In the genomic region with DNA sequence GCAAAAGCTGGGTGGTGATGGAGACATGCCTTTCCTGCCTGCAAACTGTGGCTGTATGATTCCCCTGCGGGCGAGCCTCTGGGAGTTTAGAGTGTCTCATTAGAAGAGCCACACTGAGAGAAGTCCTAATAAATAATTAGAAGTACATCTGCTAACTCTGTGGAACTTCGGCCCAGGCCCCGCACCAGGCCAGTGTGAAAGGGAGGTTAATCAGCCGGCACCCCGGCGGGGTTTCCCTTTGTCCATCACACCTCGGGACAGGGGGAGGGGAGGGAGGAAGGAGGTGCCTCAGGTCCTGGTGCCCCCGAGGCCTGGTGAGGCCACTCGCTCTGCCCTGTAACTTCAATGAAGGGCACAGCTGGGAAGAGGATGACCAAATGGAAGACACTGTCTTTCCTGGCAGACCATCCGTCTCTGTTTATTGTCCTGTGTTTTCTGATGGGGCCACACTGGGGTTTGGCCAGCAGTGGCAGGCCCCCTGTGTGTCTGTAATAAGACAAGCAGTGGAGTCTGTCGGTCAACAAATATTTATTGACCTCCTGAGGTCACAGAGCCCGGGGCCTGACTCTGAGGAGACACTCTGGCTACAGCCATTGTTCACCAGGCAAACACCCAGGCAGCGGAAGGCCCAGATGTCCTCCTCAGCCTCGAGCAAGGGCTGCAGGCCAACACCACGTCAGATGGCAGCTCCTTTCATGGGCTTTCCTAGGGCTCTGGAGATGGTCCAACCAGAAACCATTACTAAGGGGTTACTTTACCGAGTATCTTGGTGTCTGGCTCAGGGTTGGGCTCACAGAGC, we compare ENCODE assay signal across 1 cellular context.
A peak's percentile ranks its signal among the peaks of the same experiment; 100 is the strongest.
TF ChIP-seq lines count a peak whose summit lies in the region.

No MANE protein-coding gene starts in this region.

TF ChIP-seq in HepG2, 621 proteins besides CTCF, POLR2A, EP300 and RAD21 (continued from another document and continues in another):
- TF ChIP-seq, protein P1, sequence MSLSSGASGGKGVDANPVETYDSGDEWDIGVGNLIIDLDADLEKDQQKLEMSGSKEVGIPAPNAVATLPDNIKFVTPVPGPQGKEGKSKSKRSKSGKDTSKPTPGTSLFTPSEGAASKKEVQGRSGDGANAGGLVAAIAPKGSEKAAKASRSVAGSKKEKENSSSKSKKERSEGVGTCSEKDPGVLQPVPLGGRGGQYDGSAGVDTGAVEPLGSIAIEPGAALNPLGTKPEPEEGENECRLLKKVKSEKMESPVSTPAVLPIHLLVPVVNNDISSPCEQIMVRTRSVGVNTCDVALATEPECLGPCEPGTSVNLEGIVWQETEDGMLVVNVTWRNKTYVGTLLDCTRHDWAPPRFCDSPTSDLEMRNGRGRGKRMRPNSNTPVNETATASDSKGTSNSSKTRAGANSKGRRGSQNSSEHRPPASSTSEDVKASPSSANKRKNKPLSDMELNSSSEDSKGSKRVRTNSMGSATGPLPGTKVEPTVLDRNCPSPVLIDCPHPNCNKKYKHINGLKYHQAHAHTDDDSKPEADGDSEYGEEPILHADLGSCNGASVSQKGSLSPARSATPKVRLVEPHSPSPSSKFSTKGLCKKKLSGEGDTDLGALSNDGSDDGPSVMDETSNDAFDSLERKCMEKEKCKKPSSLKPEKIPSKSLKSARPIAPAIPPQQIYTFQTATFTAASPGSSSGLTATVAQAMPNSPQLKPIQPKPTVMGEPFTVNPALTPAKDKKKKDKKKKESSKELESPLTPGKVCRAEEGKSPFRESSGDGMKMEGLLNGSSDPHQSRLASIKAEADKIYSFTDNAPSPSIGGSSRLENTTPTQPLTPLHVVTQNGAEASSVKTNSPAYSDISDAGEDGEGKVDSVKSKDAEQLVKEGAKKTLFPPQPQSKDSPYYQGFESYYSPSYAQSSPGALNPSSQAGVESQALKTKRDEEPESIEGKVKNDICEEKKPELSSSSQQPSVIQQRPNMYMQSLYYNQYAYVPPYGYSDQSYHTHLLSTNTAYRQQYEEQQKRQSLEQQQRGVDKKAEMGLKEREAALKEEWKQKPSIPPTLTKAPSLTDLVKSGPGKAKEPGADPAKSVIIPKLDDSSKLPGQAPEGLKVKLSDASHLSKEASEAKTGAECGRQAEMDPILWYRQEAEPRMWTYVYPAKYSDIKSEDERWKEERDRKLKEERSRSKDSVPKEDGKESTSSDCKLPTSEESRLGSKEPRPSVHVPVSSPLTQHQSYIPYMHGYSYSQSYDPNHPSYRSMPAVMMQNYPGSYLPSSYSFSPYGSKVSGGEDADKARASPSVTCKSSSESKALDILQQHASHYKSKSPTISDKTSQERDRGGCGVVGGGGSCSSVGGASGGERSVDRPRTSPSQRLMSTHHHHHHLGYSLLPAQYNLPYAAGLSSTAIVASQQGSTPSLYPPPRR (CRISPR knock-in tag; IDR thresholded peaks at IDR 0.05; ENCODE audit: borderline replicate concordance) = peak; percentile 75; the same call in 1 of the 2 replicates
- no peak for TF ChIP-seq NBN (conservative IDR thresholded peaks at IDR 0.05)
- no peak for TF ChIP-seq HNRNPH1 (optimal IDR thresholded peaks at IDR 0.05; ENCODE audit: low read depth, low read length)
- TF ChIP-seq, protein P2, sequence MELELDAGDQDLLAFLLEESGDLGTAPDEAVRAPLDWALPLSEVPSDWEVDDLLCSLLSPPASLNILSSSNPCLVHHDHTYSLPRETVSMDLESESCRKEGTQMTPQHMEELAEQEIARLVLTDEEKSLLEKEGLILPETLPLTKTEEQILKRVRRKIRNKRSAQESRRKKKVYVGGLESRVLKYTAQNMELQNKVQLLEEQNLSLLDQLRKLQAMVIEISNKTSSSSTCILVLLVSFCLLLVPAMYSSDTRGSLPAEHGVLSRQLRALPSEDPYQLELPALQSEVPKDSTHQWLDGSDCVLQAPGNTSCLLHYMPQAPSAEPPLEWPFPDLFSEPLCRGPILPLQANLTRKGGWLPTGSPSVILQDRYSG (CRISPR knock-in tag; IDR thresholded peaks at IDR 0.05) = no peak
- no peak for TF ChIP-seq ZNF615 (CRISPR knock-in tag; IDR thresholded peaks at IDR 0.05; ENCODE audit: borderline replicate concordance)
- TF ChIP-seq ZNF510 (CRISPR knock-in tag; IDR thresholded peaks at IDR 0.05; ENCODE audit: low read depth) = no peak
- TF ChIP-seq GZF1 (CRISPR knock-in tag; IDR thresholded peaks at IDR 0.05) = no peak
- TF ChIP-seq MIER3 (CRISPR knock-in tag; IDR thresholded peaks at IDR 0.05; ENCODE audit: borderline replicate concordance) = no peak; the same call in 1 of the 2 replicates
- TF ChIP-seq U2AF1 (optimal IDR thresholded peaks at IDR 0.05; ENCODE audit: low read depth, low read length) = no peak
- TF ChIP-seq ZBTB7B (CRISPR knock-in tag; IDR thresholded peaks at IDR 0.05) = peak; percentile 77
- TF ChIP-seq, protein P3, sequence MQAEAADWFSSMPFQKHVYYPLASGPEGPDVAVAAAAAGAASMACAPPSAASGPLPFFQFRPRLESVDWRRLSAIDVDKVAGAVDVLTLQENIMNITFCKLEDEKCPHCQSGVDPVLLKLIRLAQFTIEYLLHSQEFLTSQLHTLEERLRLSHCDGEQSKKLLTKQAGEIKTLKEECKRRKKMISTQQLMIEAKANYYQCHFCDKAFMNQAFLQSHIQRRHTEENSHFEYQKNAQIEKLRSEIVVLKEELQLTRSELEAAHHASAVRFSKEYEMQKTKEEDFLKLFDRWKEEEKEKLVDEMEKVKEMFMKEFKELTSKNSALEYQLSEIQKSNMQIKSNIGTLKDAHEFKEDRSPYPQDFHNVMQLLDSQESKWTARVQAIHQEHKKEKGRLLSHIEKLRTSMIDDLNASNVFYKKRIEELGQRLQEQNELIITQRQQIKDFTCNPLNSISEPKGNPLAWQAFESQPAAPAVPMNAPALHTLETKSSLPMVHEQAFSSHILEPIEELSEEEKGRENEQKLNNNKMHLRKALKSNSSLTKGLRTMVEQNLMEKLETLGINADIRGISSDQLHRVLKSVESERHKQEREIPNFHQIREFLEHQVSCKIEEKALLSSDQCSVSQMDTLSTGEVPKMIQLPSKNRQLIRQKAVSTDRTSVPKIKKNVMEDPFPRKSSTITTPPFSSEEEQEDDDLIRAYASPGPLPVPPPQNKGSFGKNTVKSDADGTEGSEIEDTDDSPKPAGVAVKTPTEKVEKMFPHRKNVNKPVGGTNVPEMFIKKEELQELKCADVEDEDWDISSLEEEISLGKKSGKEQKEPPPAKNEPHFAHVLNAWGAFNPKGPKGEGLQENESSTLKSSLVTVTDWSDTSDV (CRISPR knock-in tag; IDR thresholded peaks at IDR 0.05) = no peak
- TF ChIP-seq ZFP41 (CRISPR knock-in tag; IDR thresholded peaks at IDR 0.05; ENCODE audit: borderline replicate concordance) = no peak
- TF ChIP-seq ZNF136 (CRISPR knock-in tag; IDR thresholded peaks at IDR 0.05; ENCODE audit: low read depth) = peak; percentile 75; the same call in 1 of the 2 replicates
- TF ChIP-seq NPAS2 (CRISPR knock-in tag; IDR thresholded peaks at IDR 0.05; ENCODE audit: borderline replicate concordance) = no peak
- TF ChIP-seq ZNF703 (CRISPR knock-in tag; IDR thresholded peaks at IDR 0.05; ENCODE audit: borderline replicate concordance) = no peak
- TF ChIP-seq AGO1 (IDR thresholded peaks at IDR 0.05; ENCODE audit: low read depth, low read length, poor library complexity, severe bottlenecking) = no peak
- no peak for TF ChIP-seq ZNF878 (CRISPR knock-in tag; IDR thresholded peaks at IDR 0.05)
- TF ChIP-seq ZSCAN21 (CRISPR knock-in tag; IDR thresholded peaks at IDR 0.05; ENCODE audit: borderline replicate concordance) = 0 out of 2 replicates have a peak, but pooled peaks have one; percentile 47
- TF ChIP-seq ZBTB1 (CRISPR knock-in tag; IDR thresholded peaks at IDR 0.05; ENCODE audit: borderline replicate concordance) = no peak
- TF ChIP-seq TCF7 (IDR thresholded peaks at IDR 0.05; ENCODE audit: low read depth) = no peak
- TF ChIP-seq EEA1 (CRISPR knock-in tag; IDR thresholded peaks at IDR 0.05; ENCODE audit: borderline replicate concordance) = no peak
- no peak for TF ChIP-seq TEAD2 (CRISPR knock-in tag; IDR thresholded peaks at IDR 0.05)
- TF ChIP-seq IKZF1 (IDR thresholded peaks at IDR 0.05) = no peak
- no peak for TF ChIP-seq HCFC1 (IDR thresholded peaks at IDR 0.05; ENCODE audit: low read depth, low read length)
- TF ChIP-seq CCAR2 (optimal IDR thresholded peaks at IDR 0.05; ENCODE audit: low read depth, low read length) = no peak
- TF ChIP-seq, protein P4, sequence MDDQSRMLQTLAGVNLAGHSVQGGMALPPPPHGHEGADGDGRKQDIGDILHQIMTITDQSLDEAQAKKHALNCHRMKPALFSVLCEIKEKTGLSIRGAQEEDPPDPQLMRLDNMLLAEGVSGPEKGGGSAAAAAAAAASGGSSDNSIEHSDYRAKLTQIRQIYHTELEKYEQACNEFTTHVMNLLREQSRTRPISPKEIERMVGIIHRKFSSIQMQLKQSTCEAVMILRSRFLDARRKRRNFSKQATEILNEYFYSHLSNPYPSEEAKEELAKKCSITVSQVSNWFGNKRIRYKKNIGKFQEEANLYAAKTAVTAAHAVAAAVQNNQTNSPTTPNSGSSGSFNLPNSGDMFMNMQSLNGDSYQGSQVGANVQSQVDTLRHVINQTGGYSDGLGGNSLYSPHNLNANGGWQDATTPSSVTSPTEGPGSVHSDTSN (CRISPR knock-in tag; IDR thresholded peaks at IDR 0.05; ENCODE audit: borderline replicate concordance) = no peak
- 0 out of 2 replicates have a peak, but pooled peaks have one; percentile 11 for TF ChIP-seq SP140L (CRISPR knock-in tag; IDR thresholded peaks at IDR 0.05; ENCODE audit: borderline replicate concordance)
- TF ChIP-seq, protein P5, sequence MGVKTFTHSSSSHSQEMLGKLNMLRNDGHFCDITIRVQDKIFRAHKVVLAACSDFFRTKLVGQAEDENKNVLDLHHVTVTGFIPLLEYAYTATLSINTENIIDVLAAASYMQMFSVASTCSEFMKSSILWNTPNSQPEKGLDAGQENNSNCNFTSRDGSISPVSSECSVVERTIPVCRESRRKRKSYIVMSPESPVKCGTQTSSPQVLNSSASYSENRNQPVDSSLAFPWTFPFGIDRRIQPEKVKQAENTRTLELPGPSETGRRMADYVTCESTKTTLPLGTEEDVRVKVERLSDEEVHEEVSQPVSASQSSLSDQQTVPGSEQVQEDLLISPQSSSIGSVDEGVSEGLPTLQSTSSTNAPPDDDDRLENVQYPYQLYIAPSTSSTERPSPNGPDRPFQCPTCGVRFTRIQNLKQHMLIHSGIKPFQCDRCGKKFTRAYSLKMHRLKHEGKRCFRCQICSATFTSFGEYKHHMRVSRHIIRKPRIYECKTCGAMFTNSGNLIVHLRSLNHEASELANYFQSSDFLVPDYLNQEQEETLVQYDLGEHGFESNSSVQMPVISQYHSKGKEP (CRISPR knock-in tag; IDR thresholded peaks at IDR 0.05) = no peak
- TF ChIP-seq, protein P6, sequence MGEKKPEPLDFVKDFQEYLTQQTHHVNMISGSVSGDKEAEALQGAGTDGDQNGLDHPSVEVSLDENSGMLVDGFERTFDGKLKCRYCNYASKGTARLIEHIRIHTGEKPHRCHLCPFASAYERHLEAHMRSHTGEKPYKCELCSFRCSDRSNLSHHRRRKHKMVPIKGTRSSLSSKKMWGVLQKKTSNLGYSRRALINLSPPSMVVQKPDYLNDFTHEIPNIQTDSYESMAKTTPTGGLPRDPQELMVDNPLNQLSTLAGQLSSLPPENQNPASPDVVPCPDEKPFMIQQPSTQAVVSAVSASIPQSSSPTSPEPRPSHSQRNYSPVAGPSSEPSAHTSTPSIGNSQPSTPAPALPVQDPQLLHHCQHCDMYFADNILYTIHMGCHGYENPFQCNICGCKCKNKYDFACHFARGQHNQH (CRISPR knock-in tag; IDR thresholded peaks at IDR 0.05) = peak; percentile 92
- TF ChIP-seq SMC3 (IDR thresholded peaks at IDR 0.05; ENCODE audit: low read length) = no peak
- no peak for TF ChIP-seq ZNF354B (CRISPR knock-in tag; IDR thresholded peaks at IDR 0.05)
- peak; percentile 92 for TF ChIP-seq NR2F6 (IDR thresholded peaks at IDR 0.05)
- peak; percentile 94 for TF ChIP-seq NR2F6 (CRISPR knock-in tag; IDR thresholded peaks at IDR 0.05)
- TF ChIP-seq SRSF1 (optimal IDR thresholded peaks at IDR 0.05; ENCODE audit: low read depth, low read length) = no peak
- no peak for TF ChIP-seq ZNF572 (CRISPR knock-in tag; IDR thresholded peaks at IDR 0.05)
- no peak; the same call in 1 of the 2 replicates for TF ChIP-seq CCDC6 (CRISPR knock-in tag; IDR thresholded peaks at IDR 0.05)
- TF ChIP-seq XRCC5 (optimal IDR thresholded peaks at IDR 0.05; ENCODE audit: low read length) = no peak
- no peak for TF ChIP-seq ZNF264 (CRISPR knock-in tag; IDR thresholded peaks at IDR 0.05)
- TF ChIP-seq, protein P7, sequence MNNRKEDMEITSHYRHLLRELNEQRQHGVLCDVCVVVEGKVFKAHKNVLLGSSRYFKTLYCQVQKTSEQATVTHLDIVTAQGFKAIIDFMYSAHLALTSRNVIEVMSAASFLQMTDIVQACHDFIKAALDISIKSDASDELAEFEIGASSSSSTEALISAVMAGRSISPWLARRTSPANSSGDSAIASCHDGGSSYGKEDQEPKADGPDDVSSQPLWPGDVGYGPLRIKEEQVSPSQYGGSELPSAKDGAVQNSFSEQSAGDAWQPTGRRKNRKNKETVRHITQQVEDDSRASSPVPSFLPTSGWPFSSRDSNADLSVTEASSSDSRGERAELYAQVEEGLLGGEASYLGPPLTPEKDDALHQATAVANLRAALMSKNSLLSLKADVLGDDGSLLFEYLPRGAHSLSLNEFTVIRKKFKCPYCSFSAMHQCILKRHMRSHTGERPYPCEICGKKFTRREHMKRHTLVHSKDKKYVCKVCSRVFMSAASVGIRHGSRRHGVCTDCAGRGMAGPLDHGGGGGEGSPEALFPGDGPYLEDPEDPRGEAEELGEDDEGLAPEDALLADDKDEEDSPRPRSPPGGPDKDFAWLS (CRISPR knock-in tag; IDR thresholded peaks at IDR 0.05; ENCODE audit: borderline replicate concordance) = no peak
- no peak for TF ChIP-seq FOXA1 (IDR thresholded peaks at IDR 0.05)
- peak; percentile 82 for TF ChIP-seq FOXA1 (CRISPR knock-in tag; IDR thresholded peaks at IDR 0.05)
- no peak for TF ChIP-seq ZSCAN25 (CRISPR knock-in tag; IDR thresholded peaks at IDR 0.05)
- TF ChIP-seq FOSL1 (CRISPR knock-in tag; IDR thresholded peaks at IDR 0.05; ENCODE audit: borderline replicate concordance) = no peak
- peak; percentile 83 for TF ChIP-seq RXRA (CRISPR knock-in tag; IDR thresholded peaks at IDR 0.05)
- no peak for TF ChIP-seq ZNF234 (CRISPR knock-in tag; conservative IDR thresholded peaks at IDR 0.05)
- TF ChIP-seq CBX2 (IDR thresholded peaks at IDR 0.05; ENCODE audit: low read depth, low read length) = no peak
- no peak for TF ChIP-seq CBX2 (CRISPR knock-in tag; IDR thresholded peaks at IDR 0.05; ENCODE audit: low read depth)
- TF ChIP-seq ZKSCAN1 (IDR thresholded peaks at IDR 0.05; ENCODE audit: low read length) = no peak
- TF ChIP-seq SALL2 (CRISPR knock-in tag; IDR thresholded peaks at IDR 0.05) = 0 out of 2 replicates have a peak, but pooled peaks have one; percentile 53
- TF ChIP-seq NCOR1 (IDR thresholded peaks at IDR 0.05; ENCODE audit: borderline replicate concordance, low read length) = no peak; the same call in 1 of the 2 replicates
- 0 out of 2 replicates have a peak, but pooled peaks have one; percentile 24 for TF ChIP-seq ZNF430 (CRISPR knock-in tag; IDR thresholded peaks at IDR 0.05)
